ENCODE assay signal across 24 cellular contexts in genomic region chr1:245556057-245556456, GRCh38.
"Had no signal": no experiment of that assay in that cellular context is flagged by ENCODE, and none has a peak within 500 bp of the region (broad histone marks: within the 10 kb centered on the region; RNA-seq: fewer than 3 reads in every experiment).

No MANE protein-coding gene starts in this region.

- H3K9me3 ChIP-seq: esophagus squamous epithelium, gastrocnemius medialis, heart right ventricle, left lung, lower lobe of right lung had no signal

- H3K4me1 ChIP-seq: esophagus squamous epithelium, gastrocnemius medialis, left lung, lower lobe of right lung had no signal

- FAIRE-seq: colon, endothelial cell of umbilical vein, islet of Langerhans, keratinocyte had no signal

- H3K36me3 ChIP-seq: esophagus squamous epithelium, gastrocnemius medialis, heart right ventricle, left lung, lower lobe of right lung had no signal

- H3K27ac ChIP-seq: coronary artery, dorsolateral prefrontal cortex, esophagus squamous epithelium, gastrocnemius medialis, heart right ventricle, left lung, lower lobe of right lung had no signal

- H3K27me3 ChIP-seq: dorsolateral prefrontal cortex, esophagus squamous epithelium, gastrocnemius medialis, heart right ventricle, left lung had no signal

- H3K4me3 ChIP-seq: coronary artery, dorsolateral prefrontal cortex, esophagus squamous epithelium, gastrocnemius medialis, heart right ventricle, left lung, lower lobe of right lung had no signal

- DNase-seq: dermis blood vessel endothelial cell; dorsolateral prefrontal cortex; effector CD4-positive, alpha-beta T cell; effector memory CD4-positive, alpha-beta T cell; esophagus squamous epithelium; foreskin fibroblast; foreskin melanocyte; gastrocnemius medialis; glutamatergic neuron; head of caudate nucleus; heart right ventricle; hippocampal formation; left cardiac atrium; left lung; left ventricle myocardium superior; lower lobe of right lung; mesenchymal stem cell; midbrain; naive thymus-derived CD4-positive, alpha-beta T cell had no signal

- ATAC-seq: gastrocnemius medialis; heart right ventricle; left cardiac atrium; left lung; left ventricle myocardium superior; lower lobe of right lung; naive thymus-derived CD4-positive, alpha-beta T cell had no signal
